7 cellular contexts compared by ENCODE assay signal in genomic region chr6:61149039-61149438, GRCh38.
DNase-seq lines count a peak whose midpoint lies in the region; ATAC-seq, FAIRE-seq and TF ChIP-seq lines count a peak whose summit lies in the region.
"Not testable (repeated sequence)": the region's sequence is repeated elsewhere in the genome, so short reads cannot be mapped to it uniquely, and the experiment has no call there.

No MANE protein-coding gene starts in this region.

- ATAC-seq in GM23338 (peak; percentile 52), WTC11 (peak; percentile 63)
- ATAC-seq in GM12878: not testable (repeated sequence)

- H3K9me3 Mint-ChIP-seq in GM23338, WTC11: not testable (repeated sequence)

- H2BK20ac ChIP-seq in H1 (ENCODE audit: low read length): not testable (repeated sequence)

- H3K36me3 ChIP-seq in GM23338 (ENCODE audit: insufficient read depth); GM12878 (ENCODE audit: control insufficient read depth in 2 of 2, insufficient read depth in 2 of 2, low read length in 1 of 2); H1 (ENCODE audit: control insufficient read depth in 2 of 4, insufficient read depth in 4 of 4, low read length in 3 of 4): not testable (repeated sequence)

- not testable (repeated sequence) for H3K9ac ChIP-seq in GM12878 (ENCODE audit: control insufficient read depth, insufficient read depth, low read length); H1 (replicated peaks in 1 of 4; ENCODE audit: extremely low read depth in 1 of 4, low read depth in 3 of 4, low read length in 3 of 4)

- not testable (repeated sequence) for H3K4me2 ChIP-seq in GM23338; GM12878 (ENCODE audit: control insufficient read depth, insufficient read depth); H1 (ENCODE audit: insufficient read depth in 1 of 2, low read depth in 2 of 2, low read length in 2 of 2)

- not testable (repeated sequence) for H3K4ac ChIP-seq in H1 (replicated peaks; ENCODE audit: insufficient read length, low read depth, low read length)

- H3K23me2 ChIP-seq in H1 (ENCODE audit: low read depth, low read length): not testable (repeated sequence)

- H4K8ac ChIP-seq in H1 (ENCODE audit: extremely low read depth, insufficient read depth, low read length): not testable (repeated sequence)

- SMC1A ChIA-PET in GM12878 (lab: Charles Lee; ENCODE audit: uncharacterized antibody, unreplicated experiment): not testable (repeated sequence)

- not testable (repeated sequence) for TF ChIP-seq CTCF in GM23338 (conservative IDR thresholded peaks at IDR 0.05; ENCODE audit: low read depth in 2 of 2); WTC11 (IDR thresholded peaks at IDR 0.05); GM12878 (IDR thresholded peaks at IDR 0.05 in 2 of 3, conservative IDR thresholded peaks at IDR 0.05 in 1 of 3; ENCODE audit: control insufficient read depth in 2 of 3, extremely low read depth in 1 of 3, insufficient read depth in 1 of 3, low read depth in 3 of 3, low read length in 3 of 3); H1 (IDR thresholded peaks at IDR 0.05; ENCODE audit: control extremely low read depth in 1 of 3, insufficient read depth in 1 of 3, low read depth in 1 of 3, low read length in 3 of 3)

- H4K91ac ChIP-seq in H1 (replicated peaks; ENCODE audit: insufficient read length, low read length): not testable (repeated sequence)

- WGBS in GM12878 (ENCODE audit: insufficient coverage, insufficient replicate concordance, low lambda C conversion rate, missing lambda C conversion rate): 49% methylated on average over 3 of the region's 3 CpGs
- WGBS in H1 (ENCODE audit: extremely low coverage in 1 of 2, insufficient coverage in 1 of 2, insufficient read length in 1 of 2, insufficient replicate concordance in 2 of 2, low coverage in 1 of 2, low lambda C conversion rate in 2 of 2, missing lambda C conversion rate in 1 of 2), 2 experiments: 71% methylated on average over 3 of the region's 3 CpGs; no CpG with 5 or more reads in 1 of the 2 experiments

- not testable (repeated sequence) for BruUV-seq in GM12878 (replicated peaks; lab: Mats Ljungman, UMichigan)

- H3K27me3 Mint-ChIP-seq in GM23338 (ENCODE audit: insufficient read depth, low read depth, poor library complexity); WTC11 (ENCODE audit: low read depth): not testable (repeated sequence)

- H3K36me3 Mint-ChIP-seq in GM23338 (ENCODE audit: low read depth); WTC11: not testable (repeated sequence)

- POLR2A ChIA-PET in WTC11 (lab: Charles Lee); GM12878 (lab: Charles Lee); H1 (lab: Charles Lee; ENCODE audit: partially characterized antibody): not testable (repeated sequence)

- not testable (repeated sequence) for H3K4me1 ChIP-seq in GM23338 (ENCODE audit: insufficient read depth); GM12878 (ENCODE audit: control insufficient read depth, insufficient read depth, low read length); H1 (replicated peaks in 1 of 4; ENCODE audit: control insufficient read depth in 3 of 4, insufficient read depth in 4 of 4, low read length in 3 of 4)

- not testable (repeated sequence) for H2BK120ac ChIP-seq in H1 (replicated peaks; ENCODE audit: low read depth, low read length)

- H2BK15ac ChIP-seq in H1 (ENCODE audit: low read length): not testable (repeated sequence)

- not testable (repeated sequence) for H4K5ac ChIP-seq in H1 (ENCODE audit: insufficient read length, low read depth, low read length)

- not testable (repeated sequence) for TF ChIP-seq POLR2A in GM12891 (IDR thresholded peaks at IDR 0.05; ENCODE audit: low read depth, low read length); GM12878 (IDR thresholded peaks at IDR 0.05; ENCODE audit: low read depth, low read length); H1 (IDR thresholded peaks at IDR 0.05; ENCODE audit: control extremely low read depth in 1 of 2, low read depth in 2 of 2, low read length in 2 of 2)

- H2BK12ac ChIP-seq in H1 (ENCODE audit: low read depth, low read length): not testable (repeated sequence)

- H3K9me2 ChIP-seq in GM23338 (ENCODE audit: insufficient read depth): not testable (repeated sequence)

- H3K23ac ChIP-seq in H1 (ENCODE audit: insufficient read length): not testable (repeated sequence)

- in situ Hi-C loops in GM12878 (cut with MboI): not testable (repeated sequence)

- not testable (repeated sequence) for H2AFZ ChIP-seq in GM23338; GM12878 (ENCODE audit: control insufficient read depth, low read depth, low read length); H1 (ENCODE audit: low read length)

- not testable (repeated sequence) for TF ChIP-seq RAD21 in GM12878 (IDR thresholded peaks at IDR 0.05; ENCODE audit: insufficient read depth, low read depth, low read length); H1 (IDR thresholded peaks at IDR 0.05 in 1 of 2, conservative IDR thresholded peaks at IDR 0.05 in 1 of 2; ENCODE audit: low read depth in 2 of 2, low read length in 2 of 2)

- H3F3A ChIP-seq in GM23338 (replicated peaks; ENCODE audit: low read depth): not testable (repeated sequence)

- not testable (repeated sequence) for H4K20me1 ChIP-seq in GM23338 (replicated peaks; ENCODE audit: insufficient read depth); GM12878 (ENCODE audit: control insufficient read depth, insufficient read depth); H1 (replicated peaks in 1 of 2; ENCODE audit: control insufficient read depth in 1 of 2, insufficient read depth in 2 of 2, low read length in 2 of 2)

- H3K79me1 ChIP-seq in H1 (ENCODE audit: low read depth, low read length): not testable (repeated sequence)

- H3K27ac Mint-ChIP-seq in GM23338: peak overlapping the region; percentile 21; the same call in 1 of the 2 replicates
- H3K27ac Mint-ChIP-seq in WTC11: not testable (repeated sequence)

- H3K4me1 Mint-ChIP-seq in GM23338, WTC11: not testable (repeated sequence)

- H3K14ac ChIP-seq in H1 (ENCODE audit: insufficient read length): not testable (repeated sequence)

- not testable (repeated sequence) for H3K27ac ChIP-seq in GM23338 (ENCODE audit: low read depth); GM12878 (ENCODE audit: control insufficient read depth, insufficient read depth); H1 (ENCODE audit: low read depth, low read length)

- H3K18ac ChIP-seq in H1 (ENCODE audit: extremely low read depth, low read length): not testable (repeated sequence)

- not testable (repeated sequence) for DNase-seq in GM12891 (ENCODE audit: insufficient read length, low spot score); GM23338 (ENCODE audit: low spot score); HTR-8/SVneo (ENCODE audit: insufficient read length, low spot score); WTC11 (ENCODE audit: low spot score); GM12878 (ENCODE audit: low read depth, low spot score); H1 (ENCODE audit: low read depth in 1 of 2, low spot score in 2 of 2); urothelium cell line (ENCODE audit: low spot score)

- intact Hi-C loops in GM12878 (cut with micrococcal nuclease; ENCODE audit: unreplicated experiment): not testable (repeated sequence)

- not testable (repeated sequence) for H3K56ac ChIP-seq in H1 (replicated peaks; ENCODE audit: insufficient read length, low read depth, low read length)

- RAD21 ChIA-PET in GM12878 (lab: Charles Lee; ENCODE audit: unreplicated experiment): not testable (repeated sequence)

- not testable (repeated sequence) for H3K4me3 ChIP-seq in GM23338; GM12878; H1 (ENCODE audit: extremely low read depth in 1 of 4, insufficient read depth in 2 of 4, low read depth in 3 of 4, low read length in 4 of 4)

- CTCF ChIA-PET in WTC11 (lab: Charles Lee); GM12878 (lab: Yijun Ruan, JAX); H1 (lab: Charles Lee; ENCODE audit: partially characterized antibody): not testable (repeated sequence)

- H3K9me3 ChIP-seq in GM12878 (replicated peaks; ENCODE audit: control insufficient read depth, insufficient read depth, low read length); H1 (ENCODE audit: insufficient read depth in 2 of 2, low read depth in 1 of 2, low read length in 1 of 2): not testable (repeated sequence)

- H3K79me2 ChIP-seq in GM23338 (replicated peaks; ENCODE audit: insufficient read depth); GM12878 (ENCODE audit: control insufficient read depth, insufficient read depth, low read length); H1 (ENCODE audit: control insufficient read depth in 1 of 2, insufficient read depth in 2 of 2, low read length in 2 of 2): not testable (repeated sequence)

- H2BK5ac ChIP-seq in H1 (ENCODE audit: low read depth, low read length): not testable (repeated sequence)

- H3K27me3 ChIP-seq in GM23338 (ENCODE audit: insufficient read depth); GM12878 (replicated peaks in 1 of 2; ENCODE audit: control insufficient read depth in 2 of 2, insufficient read depth in 2 of 2, low read length in 1 of 2); H1 (replicated peaks in 1 of 4; ENCODE audit: control insufficient read depth in 3 of 4, extremely low read depth in 1 of 4, insufficient read depth in 3 of 4, low read length in 3 of 4): not testable (repeated sequence)

- H3K4me3 Mint-ChIP-seq in GM23338, WTC11: not testable (repeated sequence)

- not testable (repeated sequence) for H2AK5ac ChIP-seq in H1 (ENCODE audit: low read depth, low read length)

- not testable (repeated sequence) for TF ChIP-seq EP300 in GM12878 (IDR thresholded peaks at IDR 0.05; ENCODE audit: borderline replicate concordance in 1 of 2, control insufficient read depth in 1 of 2, low read depth in 2 of 2, low read length in 2 of 2); H1 (IDR thresholded peaks at IDR 0.05; ENCODE audit: borderline replicate concordance in 1 of 2, low read depth in 2 of 2, low read length in 2 of 2)

- peak; percentile 59 for FAIRE-seq in GM12891 (lab: Jason Lieb, UNC)
- peak; percentile 85 for FAIRE-seq in HTR-8/SVneo (lab: Jason Lieb, UNC)
- FAIRE-seq in GM12878 (lab: Jason Lieb, UNC): peak; percentile 76
- peak; percentile 58 for FAIRE-seq in H1 (lab: Jason Lieb, UNC)
- FAIRE-seq in urothelium cell line (lab: Jason Lieb, UNC): peak; percentile 89
